In genomic region chr2:86383844-86384243, GRCh38 we compare ENCODE assay signal across 19 cellular contexts. TPM values are rescaled to one million over a fixed set of nuclear protein-coding genes. Genes with fewer than 3 reads are reported as not detected.
DNase-seq lines count a peak whose midpoint lies in the region; ATAC-seq, FAIRE-seq and TF ChIP-seq lines count a peak whose summit lies in the region.
"Had no signal": no experiment of that assay in that cellular context is flagged by ENCODE, and none has a peak within 500 bp of the region (broad histone marks: within the 10 kb centered on the region; RNA-seq: fewer than 3 reads in every experiment).

No MANE protein-coding gene starts in this region.

- H3K27me3 ChIP-seq in right cardiac atrium (ENCODE audit: control insufficient read depth, insufficient read depth), result no peaks in the 10 kb centered on the region
- H3K27me3 ChIP-seq: neutrophil had no signal

- H3K27ac Mint-ChIP-seq in nephron progenitor cell, result no peak overlapping the region
- H3K27ac Mint-ChIP-seq: endodermal cell, H9 had no signal

- TF ChIP-seq CTCF in cardiac fibroblast (IDR thresholded peaks at IDR 0.05; ENCODE audit: low read depth, low read length), result no peak
- TF ChIP-seq CTCF in nephron progenitor cell (IDR thresholded peaks at IDR 0.05), result no peak

- no peaks in the 10 kb centered on the region for H3K9me3 Mint-ChIP-seq in nephron progenitor cell
- H3K9me3 Mint-ChIP-seq: endodermal cell, H9 had no signal

- H3K4me1 Mint-ChIP-seq in nephron progenitor cell, result no peaks in the 10 kb centered on the region
- H3K4me1 Mint-ChIP-seq: H9 had no signal

- no peak overlapping the region for H3K4me3 Mint-ChIP-seq in nephron progenitor cell
- H3K4me3 Mint-ChIP-seq: endodermal cell, H9 had no signal

- no peaks in the 10 kb centered on the region for H3K4me1 ChIP-seq in right cardiac atrium (ENCODE audit: control insufficient read depth, insufficient read depth, low read length)
- H3K4me1 ChIP-seq: A549 had no signal

- no peaks in the 10 kb centered on the region for H3K9me3 ChIP-seq in right cardiac atrium (ENCODE audit: control insufficient read depth, low read length)
- H3K9me3 ChIP-seq: A549, neutrophil had no signal

- intact Hi-C loops in Right ventricle myocardium superior (cut with DNase I) (no loop called here), cardiac septum (cut with DNase I) (no loop called here), right cardiac atrium (cut with DNase I) (no loop called here)

- H3K27ac ChIP-seq in right cardiac atrium (ENCODE audit: low read length), result no peak overlapping the region
- H3K27ac ChIP-seq: A549, neutrophil had no signal

- WGBS in right cardiac atrium, result 0% methylated on average over 1 of the region's 1 CpG

- no peak overlapping the region for H3K4me3 ChIP-seq in cardiac fibroblast (replicated peaks in 1 of 2; ENCODE audit: low read depth in 2 of 2, low read length in 2 of 2)
- no peak overlapping the region for H3K4me3 ChIP-seq in right cardiac atrium (ENCODE audit: low read length)
- H3K4me3 ChIP-seq: A549, lung had no signal

- no peaks in the 10 kb centered on the region for H3K36me3 Mint-ChIP-seq in nephron progenitor cell (ENCODE audit: low read depth)

- peaks cover 32% of the 10 kb centered on the region for H3K27me3 Mint-ChIP-seq in nephron progenitor cell (ENCODE audit: low read depth, poor library complexity)

- FAIRE-seq in RCC 7860 (lab: Jason Lieb, UNC), result no peak
- FAIRE-seq: A549 had no signal

- ATAC-seq in Right ventricle myocardium superior (ENCODE audit: poor library complexity), result peak; percentile 33
- peak; percentile 43 to 66 for ATAC-seq in right cardiac atrium
- ATAC-seq: A549 had no signal

- DNase-seq in Right ventricle myocardium superior (no peak), cardiac septum (ENCODE audit: low spot score) (no peak), cardiac fibroblast (ENCODE audit: low read depth in 2 of 2) (peak; percentile 75 to 90), right cardiac atrium (no peak), RCC 7860 (ENCODE audit: low spot score) (no peak), amygdala (lab: John Stamatoyannopoulos, UW) (no peak), nephron progenitor cell (no peak), pons (ENCODE audit: low spot score) (no peak)
- DNase-seq: activated CD4-positive, alpha-beta T cell treated with anti-CD3 and anti-CD28 coated beads, Interleukin-2, amount 50 U/mL, for 1 hour; aorta; Calu3; endodermal cell; H9; hippocampal formation; NCI-H187 treated with DMSO at 0.1 percent for 48 hours; substantia nigra had no signal

RNA-seq across cellular contexts. Expression of gene REEP1, which starts 46.4 kb away (rescaled TPM):
- total RNA-seq in Right ventricle myocardium superior, result 21.5 TPM
- total RNA-seq in cardiac septum, result 21.7 TPM
- 10 to 100 TPM; 22.5 to 34.4 (median 26.7) TPM for total RNA-seq in right cardiac atrium
- 16.5 TPM for polyA plus RNA-seq in right cardiac atrium

RNA-seq across cellular contexts. Expression of gene KDM3A, which starts 57.3 kb away (rescaled TPM):
- total RNA-seq in Right ventricle myocardium superior (27.2 TPM), cardiac septum (41.6 TPM), right cardiac atrium (10 to 100 TPM; 41.3 to 54.3 (median 47.1) TPM)
- polyA plus RNA-seq in right cardiac atrium, result 21.0 TPM

Comparison
In these comparisons a context has a peak if more than half of its experiments do, and no peak if none do; other contexts are left out.
1. DNase-seq: peak in cardiac fibroblast (2 of 2); none in Right ventricle myocardium superior (single experiment), cardiac septum (single experiment), right cardiac atrium (0 of 3), RCC 7860 (single experiment), amygdala (0 of 56), nephron progenitor cell (single experiment) and pons (single experiment).